In genomic region chr20:19934792-19935491, GRCh38 we compare ENCODE assay signal across 8 cellular contexts.
DNase-seq lines count a peak whose midpoint lies in the region; ATAC-seq and TF ChIP-seq lines count a peak whose summit lies in the region.

No MANE protein-coding gene starts in this region.

- no peaks in the 10 kb centered on the region for H3K27me3 ChIP-seq in prostate gland (replicated peaks; ENCODE audit: insufficient read depth)

- H3K4me1 ChIP-seq in prostate gland (replicated peaks) = no peaks in the 10 kb centered on the region

- peak overlapping the region in 1 of 2 donors; percentile 18 for H3K4me3 ChIP-seq in prostate gland

- no peak for TF ChIP-seq CTCF in GM20000 (IDR thresholded peaks at IDR 0.05; ENCODE audit: extremely low read depth, missing control alignments)
- TF ChIP-seq CTCF in prostate gland (IDR thresholded peaks at IDR 0.05) = no peak

- TF ChIP-seq POLR2A in prostate gland (IDR thresholded peaks at IDR 0.05) = peak; percentile 49

- DNase-seq in GM20000 (ENCODE audit: low spot score) (peak; percentile 51), NOMO-1 treated with dmso at 0.1 percent for 144 hours (lab: John Stamatoyannopoulos, UW; ENCODE audit: unreplicated experiment) (peak; percentile 76), fibroblast of peridontal ligament (ENCODE audit: extremely low read depth) (peak; percentile 67), prostate gland (ENCODE audit: low spot score) (peak; percentile 63), NCI-H526 treated with DMSO at 0.1 percent for 48 hours (lab: John Stamatoyannopoulos, UW) (no peak)
- no peak for DNase-seq in effector CD4-positive, alpha-beta T cell
- no peak for DNase-seq in activated naive CD4-positive, alpha-beta T cell treated with Interleukin-2 at 50 U/mL for 16 hours

- intact Hi-C loops in prostate gland (cut with DNase I) = no loop called here

- no peak for ATAC-seq in GM18867 (IDR thresholded peaks at IDR 0.05; ENCODE audit: unreplicated experiment)

- no peaks in the 10 kb centered on the region for H3K9me3 ChIP-seq in prostate gland

- 26% methylated on average over 13 of the region's 13 CpGs for WGBS in prostate gland

- H3K27ac ChIP-seq in prostate gland = peak overlapping the region; percentile 75 to 80

- no peaks in the 10 kb centered on the region for H3K36me3 ChIP-seq in prostate gland

Comparison
In these comparisons a context has a peak if more than half of its experiments do, and no peak if none do; other contexts are left out.
1. DNase-seq: peak in GM20000 (single experiment), NOMO-1 treated with dmso at 0.1 percent for 144 hours (single experiment), fibroblast of peridontal ligament (single experiment) and prostate gland (single experiment); none in effector CD4-positive, alpha-beta T cell (single experiment), NCI-H526 treated with DMSO at 0.1 percent for 48 hours (single experiment) and activated naive CD4-positive, alpha-beta T cell treated with Interleukin-2 at 50 U/mL for 16 hours (single experiment).